Comparison of ENCODE assay signal across 21 cellular contexts in genomic region chr1:211623510-211623909, GRCh38. TPM values are rescaled to one million over a fixed set of nuclear protein-coding genes. Genes with fewer than 3 reads are reported as not detected.
"Had no signal": no experiment of that assay in that cellular context is flagged by ENCODE, and none has a peak within 500 bp of the region (broad histone marks: within the 10 kb centered on the region; RNA-seq: fewer than 3 reads in every experiment).

No MANE protein-coding gene starts in this region.

- H3K4me1 ChIP-seq: body of pancreas, colonic mucosa, lower lobe of right lung, parathyroid adenoma had no signal

- ATAC-seq: body of pancreas; lower lobe of right lung; right lobe of liver; stimulated activated memory B cell treated with anti-CD40 and anti-IgM and Interleukin-4, amounts not matched to agents 10 μg/mL and 1 μg/mL and 100 μg/mL, for 72 hours had no signal

- H2AFZ ChIP-seq: parathyroid adenoma had no signal

- H3K9me3 Mint-ChIP-seq: activated naive CD8-positive, alpha-beta T cell treated with anti-CD3 and anti-CD28 coated beads for 36 hours; endodermal cell; natural killer cell treated with Interleukin-12 subunit alpha and Interleukin-12 subunit beta and Interleukin-15 and Interleukin-18, amount 100 ng/mL, for 72 hours; stimulated activated memory B cell treated with anti-CD40 and anti-IgM and Interleukin-4, amounts not matched to agents 10 μg/mL and 1 μg/mL and 100 μg/mL, for 72 hours; type B pancreatic cell had no signal

- H3K4me1 Mint-ChIP-seq: stimulated activated memory B cell treated with anti-CD40 and anti-IgM and Interleukin-4, amounts not matched to agents 10 μg/mL and 1 μg/mL and 100 μg/mL, for 72 hours had no signal

- H3K27me3 ChIP-seq: body of pancreas, colonic mucosa, right lobe of liver, testis had no signal

- H3K4me3 ChIP-seq: body of pancreas, colonic mucosa, lower lobe of right lung, right lobe of liver, smooth muscle cell, testis had no signal

- DNase-seq: activated CD4-positive, alpha-beta T cell treated with anti-CD3 and anti-CD28 coated beads for 1 hour; activated CD4-positive, alpha-beta T cell treated with anti-CD3 and anti-CD28 coated beads, Interleukin-2, amount 50 U/mL, for 4 hours; activated CD8-positive, alpha-beta memory T cell treated with anti-CD3 and anti-CD28 coated beads, Interleukin-2, amount 50 U/mL, for 48 hours; activated gamma-delta T cell treated with Interleukin-2 at 50 U/mL for 16 hours; activated naive CD8-positive, alpha-beta T cell treated with anti-CD3 and anti-CD28 coated beads for 36 hours; body of pancreas; colonic mucosa; endodermal cell; head of caudate nucleus; lower lobe of right lung; right lobe of liver; stimulated activated CD4-positive, alpha-beta T cell treated with anti-CD3 and anti-CD28 coated beads, Interleukin-4, amount 100 ng/mL, for 24 hours; SW 1271; testis had no signal

- H3K27me3 Mint-ChIP-seq: activated naive CD8-positive, alpha-beta T cell treated with anti-CD3 and anti-CD28 coated beads for 36 hours; natural killer cell treated with Interleukin-12 subunit alpha and Interleukin-12 subunit beta and Interleukin-15 and Interleukin-18, amount 100 ng/mL, for 72 hours; type B pancreatic cell had no signal

- H3K27ac Mint-ChIP-seq: activated naive CD8-positive, alpha-beta T cell treated with anti-CD3 and anti-CD28 coated beads for 36 hours; endodermal cell; stimulated activated memory B cell treated with anti-CD40 and anti-IgM and Interleukin-4, amounts not matched to agents 10 μg/mL and 1 μg/mL and 100 μg/mL, for 72 hours; type B pancreatic cell had no signal

- H3K9ac ChIP-seq: parathyroid adenoma had no signal

- H3K9me3 ChIP-seq: body of pancreas, colonic mucosa, lower lobe of right lung, right lobe of liver, testis had no signal

- H3K4me2 ChIP-seq: smooth muscle cell had no signal

- H3K79me2 ChIP-seq: parathyroid adenoma had no signal

- H3K36me3 ChIP-seq: colonic mucosa, lower lobe of right lung, right lobe of liver had no signal

- H3K36me3 Mint-ChIP-seq: activated naive CD8-positive, alpha-beta T cell treated with anti-CD3 and anti-CD28 coated beads for 36 hours; natural killer cell treated with Interleukin-12 subunit alpha and Interleukin-12 subunit beta and Interleukin-15 and Interleukin-18, amount 100 ng/mL, for 72 hours; stimulated activated memory B cell treated with anti-CD40 and anti-IgM and Interleukin-4, amounts not matched to agents 10 μg/mL and 1 μg/mL and 100 μg/mL, for 72 hours; type B pancreatic cell had no signal

- H3K27ac ChIP-seq: body of pancreas, colonic mucosa, lower lobe of right lung, parathyroid adenoma, right lobe of liver, testis had no signal

- H3K4me3 Mint-ChIP-seq: activated naive CD8-positive, alpha-beta T cell treated with anti-CD3 and anti-CD28 coated beads for 36 hours; endodermal cell; natural killer cell treated with Interleukin-12 subunit alpha and Interleukin-12 subunit beta and Interleukin-15 and Interleukin-18, amount 100 ng/mL, for 72 hours; stimulated activated memory B cell treated with anti-CD40 and anti-IgM and Interleukin-4, amounts not matched to agents 10 μg/mL and 1 μg/mL and 100 μg/mL, for 72 hours; type B pancreatic cell had no signal

RNA-seq across cellular contexts. Expression of gene NEK2, which starts 51.9 kb away (rescaled TPM):
- total RNA-seq: body of pancreas, cardiac septum, mesenteric fat pad had no signal
